ENCODE assay signal across 20 cellular contexts in the genomic region with DNA sequence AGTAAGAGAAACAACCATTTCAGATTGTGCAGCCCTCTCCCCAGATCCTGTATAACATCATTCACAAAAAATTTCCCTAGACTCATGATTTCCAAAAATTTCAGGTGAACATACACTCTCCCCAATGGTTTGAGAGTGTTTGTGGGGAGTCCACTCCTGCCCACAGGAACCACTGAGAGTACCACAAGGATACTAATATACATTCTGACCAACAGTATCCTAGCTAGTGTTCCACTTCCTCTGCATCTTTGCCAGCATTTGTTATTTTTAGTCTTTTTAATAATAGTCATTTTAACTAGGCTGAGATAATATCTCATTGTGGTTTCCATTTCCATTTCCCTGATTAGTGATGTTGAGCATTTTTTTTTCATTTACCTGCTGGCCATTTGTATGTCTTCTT.
"Had no signal": no experiment of that assay in that cellular context is flagged by ENCODE, and none has a peak within 500 bp of the region (broad histone marks: within the 10 kb centered on the region; RNA-seq: fewer than 3 reads in every experiment).

No MANE protein-coding gene starts in this region.

- ATAC-seq: activated CD4-positive, alpha-beta T cell treated with anti-CD3 and anti-CD28 coated beads for 36 hours; activated CD8-positive, alpha-beta T cell treated with anti-CD3 and anti-CD28 coated beads for 36 hours; activated T-cell treated with anti-CD3 and anti-CD28 coated beads, Interleukin-2, amount 50 U/mL, for 72 hours; Right ventricle myocardium inferior had no signal

- DNase-seq: activated CD4-positive, alpha-beta T cell treated with anti-CD3 and anti-CD28 coated beads for 36 hours; activated CD4-positive, alpha-beta T cell treated with anti-CD3 and anti-CD28 coated beads, Interleukin-2, amount 50 U/mL, for 1 hour; activated CD8-positive, alpha-beta memory T cell treated with anti-CD3 and anti-CD28 coated beads, Interleukin-2, amount 50 U/mL, for 4 hours; activated CD8-positive, alpha-beta T cell treated with anti-CD3 and anti-CD28 coated beads for 36 hours; activated gamma-delta T cell treated with Interleukin-2 at 50 U/mL for 16 hours; activated naive CD4-positive, alpha-beta T cell treated with anti-CD3 and anti-CD28 coated beads, Interleukin-2, amount 10 ng/mL, durations not matched to agents 7 days and 5 days; activated naive CD8-positive, alpha-beta T cell treated with anti-CD3 and anti-CD28 coated beads for 36 hours; activated T-cell treated with anti-CD3 and anti-CD28 coated beads, Interleukin-2, amount 50 U/mL, for 72 hours; brain microvascular endothelial cell; NCI-H146; NCI-H187 treated with DMSO at 0.1 percent for 48 hours; NCI-H2171; NCI-H2227 treated with DMSO at 0.1 percent for 48 hours; NCI-H526; NCI-H774; SJCRH30; SK-N-SH; T-helper 1 cell; WERI-Rb-1 had no signal
